In genomic region chr2:54801422-54801821, GRCh38 we compare ENCODE assay signal across 27 cellular contexts.
A peak's percentile ranks its signal among the peaks of the same experiment; 100 is the strongest.
DNase-seq lines count a peak whose midpoint lies in the region; ATAC-seq and TF ChIP-seq lines count a peak whose summit lies in the region.
"Had no signal": no experiment of that assay in that cellular context is flagged by ENCODE, and none has a peak within 500 bp of the region (broad histone marks: within the 10 kb centered on the region; RNA-seq: fewer than 3 reads in every experiment).

No MANE protein-coding gene starts in this region.

- DNase-seq in NCI-H146 (lab: John Stamatoyannopoulos, UW), result peak; percentile 91
- peak; percentile 46 for DNase-seq in NCI-H2227 treated with DMSO at 0.1 percent for 48 hours (lab: John Stamatoyannopoulos, UW)
- DNase-seq in globus pallidus (ENCODE audit: low spot score), result peak; percentile 14
- peak; percentile 18 for DNase-seq in superior temporal gyrus (ENCODE audit: extremely low spot score)
- no peak for DNase-seq in OCI-M2 (lab: John Stamatoyannopoulos, UW; ENCODE audit: unreplicated experiment)
- DNase-seq in tibial nerve (ENCODE audit: low spot score in 2 of 2), result no peak
- DNase-seq: AML-193; CD4-positive, alpha-beta T cell; DMS53; H9; HFFc6; Kasumi-1; NCI-H1105; NCI-H1694 treated with DMSO at 0.1 percent for 48 hours; NCI-H2081 treated with DMSO at 0.1 percent for 48 hours; NCI-H2171; NCI-H446; NCI-H524 treated with DMSO at 0.1 percent for 48 hours; SHP77; T-helper 1 cell had no signal

- no peaks in the 10 kb centered on the region for H3K4me1 ChIP-seq in tibial nerve
- H3K4me1 ChIP-seq: A549; BLaER1 treated with 17β-estradiol and CSF1 and Interleukin-3, amounts not matched to agents 10 nM and 100 nM had no signal

- no peaks in the 10 kb centered on the region for H3K36me3 ChIP-seq in tibial nerve
- H3K36me3 ChIP-seq: BLaER1 treated with 17β-estradiol and CSF1 and Interleukin-3, amounts not matched to agents 10 nM and 100 nM had no signal

- H3K4me3 ChIP-seq in tibial nerve, result no peak overlapping the region
- H3K4me3 ChIP-seq: A549; BLaER1 treated with 17β-estradiol and CSF1 and Interleukin-3, amounts not matched to agents 10 nM and 100 nM; GM23338; K562 had no signal

- H3K27ac ChIP-seq in tibial nerve, result no peak overlapping the region
- H3K27ac ChIP-seq: A549; BLaER1 treated with 17β-estradiol and CSF1 and Interleukin-3, amounts not matched to agents 10 nM and 100 nM; RWPE1 had no signal

- no peak for TF ChIP-seq POLR2A in tibial nerve (IDR thresholded peaks at IDR 0.05)

- H3K9me3 ChIP-seq in tibial nerve, result no peaks in the 10 kb centered on the region

- no peak for TF ChIP-seq EP300 in tibial nerve (IDR thresholded peaks at IDR 0.05)

- no peaks in the 10 kb centered on the region for H3K27me3 ChIP-seq in tibial nerve
- H3K27me3 ChIP-seq: BLaER1 treated with 17β-estradiol and CSF1 and Interleukin-3, amounts not matched to agents 10 nM and 100 nM had no signal

- no peak for ATAC-seq in HG03439 (IDR thresholded peaks at IDR 0.05; ENCODE audit: unreplicated experiment)
- ATAC-seq: A549, GM23338, K562, Panc1 had no signal

- WGBS in tibial nerve, 2 donors, result 69 to 73% methylated on average over 6 of the region's 6 CpGs

- no peak for TF ChIP-seq CTCF in tibial nerve (IDR thresholded peaks at IDR 0.05)

Comparison
In these comparisons a context has a peak if more than half of its experiments do, and no peak if none do; other contexts are left out.
1. DNase-seq: peak in NCI-H146 (single experiment), NCI-H2227 treated with DMSO at 0.1 percent for 48 hours (single experiment), globus pallidus (single experiment) and superior temporal gyrus (single experiment); none in OCI-M2 (single experiment) and tibial nerve (0 of 2).